20 cellular contexts compared by ENCODE assay signal in the genomic region with DNA sequence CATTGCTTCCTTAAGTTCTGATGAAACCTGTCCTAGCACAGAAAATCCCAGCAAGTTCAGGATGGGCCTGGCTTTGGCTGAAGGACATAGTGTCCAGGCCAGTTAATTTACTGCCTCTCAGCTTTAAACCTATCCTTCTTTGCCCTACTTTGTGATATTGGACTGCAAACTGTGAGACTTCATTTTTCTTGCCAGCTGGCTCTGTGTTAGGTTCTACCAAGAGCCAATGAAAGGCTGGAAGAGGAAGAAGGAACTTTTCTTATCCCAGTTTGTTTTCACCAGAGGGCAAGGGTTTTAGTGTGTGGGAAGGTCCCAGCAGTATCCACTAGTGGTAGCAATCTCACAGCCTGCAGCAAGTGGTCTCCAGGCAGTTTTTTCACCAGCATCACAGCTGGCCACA. TPM values are rescaled to one million over a fixed set of nuclear protein-coding genes. Genes with fewer than 3 reads are reported as not detected.
A peak's percentile ranks its signal among the peaks of the same experiment; 100 is the strongest.
DNase-seq lines count a peak whose midpoint lies in the region; ATAC-seq, FAIRE-seq and TF ChIP-seq lines count a peak whose summit lies in the region.
"Had no signal": no experiment of that assay in that cellular context is flagged by ENCODE, and none has a peak within 500 bp of the region (broad histone marks: within the 10 kb centered on the region; RNA-seq: fewer than 3 reads in every experiment).

No MANE protein-coding gene starts in this region.

- no peak for DNase-seq in activated CD8-positive, alpha-beta T cell treated with anti-CD3 and anti-CD28 coated beads, Interleukin-2, amount 10 ng/mL, durations not matched to agents 7 days and 5 days
- DNase-seq in activated CD8-positive, alpha-beta T cell treated with anti-CD3 and anti-CD28 coated beads for 36 hours = no peak
- DNase-seq in cerebellum (ENCODE audit: low spot score) = peak; percentile 20
- no peak for DNase-seq in lower lobe of right lung
- DNase-seq in superior temporal gyrus (ENCODE audit: extremely low spot score) = peak; percentile 48
- no peak for DNase-seq in effector memory CD4-positive, alpha-beta T cell
- no peak for DNase-seq in D721Med (ENCODE audit: insufficient read length, low spot score)
- DNase-seq in H7 = no peak
- DNase-seq: activated CD8-positive, alpha-beta memory T cell treated with anti-CD3 and anti-CD28 coated beads for 24 hours; activated naive CD4-positive, alpha-beta T cell treated with anti-CD3 and anti-CD28 coated beads, Interleukin-2, amount 50 U/mL, for 16 hours; GOT3; kidney; naive thymus-derived CD8-positive, alpha-beta T cell; NCI-H187; NCI-H526 treated with DMSO at 0.1 percent for 48 hours; T-helper 9 cell had no signal

- no peak for TF ChIP-seq CTCF in activated CD8-positive, alpha-beta T cell treated with anti-CD3 and anti-CD28 coated beads for 36 hours (IDR thresholded peaks at IDR 0.05)
- no peak for TF ChIP-seq CTCF in lower lobe of right lung (IDR thresholded peaks at IDR 0.05)
- TF ChIP-seq CTCF in D721Med (IDR thresholded peaks at IDR 0.05; ENCODE audit: insufficient read depth, missing control alignments) = no peak

- H3K9me3 ChIP-seq in lower lobe of right lung = no peaks in the 10 kb centered on the region
- no peaks in the 10 kb centered on the region for H3K9me3 ChIP-seq in effector memory CD4-positive, alpha-beta T cell (ENCODE audit: control insufficient read depth, low read length)

- intact Hi-C loops in activated CD8-positive, alpha-beta T cell treated with anti-CD3 and anti-CD28 coated beads for 36 hours (cut with micrococcal nuclease) = no loop called here
- intact Hi-C loops in lower lobe of right lung (cut with DNase I) = no loop called here

- H3K27ac ChIP-seq in lower lobe of right lung = no peak overlapping the region
- H3K27ac ChIP-seq in effector memory CD4-positive, alpha-beta T cell (ENCODE audit: insufficient read depth, low read length, poor library complexity, severe bottlenecking) = no peak overlapping the region
- H3K27ac ChIP-seq: 22Rv1, HL-60 had no signal

- CTCF ChIA-PET in activated CD8-positive, alpha-beta T cell treated with anti-CD3 and anti-CD28 coated beads, Interleukin-2, amount 10 ng/mL, durations not matched to agents 7 days and 5 days (lab: Charles Lee) = interaction anchor here (0.7 to 1.3 kb wide), 3 partner anchors 17 to 124 kb away, joined by 3 read pairs; no protein-coding TSS in a partner anchor
- CTCF ChIA-PET in activated CD8-positive, alpha-beta T cell treated with anti-CD3 and anti-CD28 coated beads for 36 hours (lab: Charles Lee) = no interaction called here

- no peak for FAIRE-seq in D721Med (lab: Jason Lieb, UNC)
- FAIRE-seq: GM18507, kidney had no signal

- POLR2A ChIA-PET in activated CD8-positive, alpha-beta T cell treated with anti-CD3 and anti-CD28 coated beads, Interleukin-2, amount 10 ng/mL, durations not matched to agents 7 days and 5 days (lab: Charles Lee) = no interaction called here
- POLR2A ChIA-PET in activated CD8-positive, alpha-beta T cell treated with anti-CD3 and anti-CD28 coated beads for 36 hours (lab: Charles Lee) = interaction anchor here (0.9 kb wide), 1 partner anchor 24 kb away, joined by 3 read pairs; no protein-coding TSS in a partner anchor

- peaks cover 6% of the 10 kb centered on the region for H3K4me1 ChIP-seq in lower lobe of right lung
- no peaks in the 10 kb centered on the region for H3K4me1 ChIP-seq in effector memory CD4-positive, alpha-beta T cell (ENCODE audit: control insufficient read depth, insufficient read depth, low read length, poor library complexity, severe bottlenecking)

- ATAC-seq in activated CD8-positive, alpha-beta T cell treated with anti-CD3 and anti-CD28 coated beads, Interleukin-2, amount 10 ng/mL, durations not matched to agents 7 days and 5 days = no peak
- ATAC-seq in activated CD8-positive, alpha-beta T cell treated with anti-CD3 and anti-CD28 coated beads for 36 hours = no peak
- peak; percentile 31 to 47 for ATAC-seq in lower lobe of right lung
- ATAC-seq: naive thymus-derived CD8-positive, alpha-beta T cell had no signal

- no peak overlapping the region for H3K4me3 ChIP-seq in lower lobe of right lung
- H3K4me3 ChIP-seq in effector memory CD4-positive, alpha-beta T cell (ENCODE audit: insufficient read depth, low read depth, low read length, poor library complexity, severe bottlenecking) = no peak overlapping the region
- H3K4me3 ChIP-seq in H7 (ENCODE audit: insufficient read depth, low read depth, low read length) = no peak overlapping the region

- H3K27me3 Mint-ChIP-seq in activated CD8-positive, alpha-beta T cell treated with anti-CD3 and anti-CD28 coated beads, Interleukin-2, amount 10 ng/mL, durations not matched to agents 7 days and 5 days (ENCODE audit: low read depth) = no peaks in the 10 kb centered on the region
- H3K27me3 Mint-ChIP-seq in activated CD8-positive, alpha-beta T cell treated with anti-CD3 and anti-CD28 coated beads for 36 hours = no peaks in the 10 kb centered on the region
- H3K27me3 Mint-ChIP-seq: naive thymus-derived CD8-positive, alpha-beta T cell; stimulated activated naive CD8-positive, alpha-beta T cell treated with anti-CD3 and anti-CD28 coated beads, Interleukin-15, Interleukin-2, amounts not matched to agents 100 ng/mL and 50 ng/mL, for 24 hours had no signal

- H3K27me3 ChIP-seq in lower lobe of right lung (ENCODE audit: low read depth) (no peaks in the 10 kb centered on the region), H7 (ENCODE audit: control insufficient read depth, insufficient read depth, low read length) (no peaks in the 10 kb centered on the region)
- H3K27me3 ChIP-seq in effector memory CD4-positive, alpha-beta T cell (replicated peaks; ENCODE audit: control insufficient read depth, insufficient read depth, low read length, poor library complexity, severe bottlenecking) = no peaks in the 10 kb centered on the region

- H3K27ac Mint-ChIP-seq in activated CD8-positive, alpha-beta T cell treated with anti-CD3 and anti-CD28 coated beads, Interleukin-2, amount 10 ng/mL, durations not matched to agents 7 days and 5 days = peak overlapping the region; percentile 25
- no peak overlapping the region for H3K27ac Mint-ChIP-seq in activated CD8-positive, alpha-beta T cell treated with anti-CD3 and anti-CD28 coated beads for 36 hours
- H3K27ac Mint-ChIP-seq: stimulated activated naive CD8-positive, alpha-beta T cell treated with anti-CD3 and anti-CD28 coated beads, Interleukin-15, Interleukin-2, amounts not matched to agents 100 ng/mL and 50 ng/mL, for 24 hours had no signal

- peaks cover 38% of the 10 kb centered on the region for H3K36me3 ChIP-seq in lower lobe of right lung
- H3K36me3 ChIP-seq in effector memory CD4-positive, alpha-beta T cell (ENCODE audit: control insufficient read depth, insufficient read depth, low read length) = peaks cover 7% of the 10 kb centered on the region
- peaks cover 4% of the 10 kb centered on the region; the same call in 1 of the 2 replicates for H3K36me3 ChIP-seq in H7 (replicated peaks; ENCODE audit: control insufficient read depth, insufficient read depth, low read length)

- peaks cover 43% of the 10 kb centered on the region for H3K4me1 Mint-ChIP-seq in activated CD8-positive, alpha-beta T cell treated with anti-CD3 and anti-CD28 coated beads, Interleukin-2, amount 10 ng/mL, durations not matched to agents 7 days and 5 days (ENCODE audit: low read depth)
- peaks cover 19% of the 10 kb centered on the region for H3K4me1 Mint-ChIP-seq in activated CD8-positive, alpha-beta T cell treated with anti-CD3 and anti-CD28 coated beads for 36 hours (ENCODE audit: low read depth)

- H3K9me3 Mint-ChIP-seq in activated CD8-positive, alpha-beta T cell treated with anti-CD3 and anti-CD28 coated beads, Interleukin-2, amount 10 ng/mL, durations not matched to agents 7 days and 5 days (ENCODE audit: insufficient read depth) = no peaks in the 10 kb centered on the region
- no peaks in the 10 kb centered on the region for H3K9me3 Mint-ChIP-seq in activated CD8-positive, alpha-beta T cell treated with anti-CD3 and anti-CD28 coated beads for 36 hours
- H3K9me3 Mint-ChIP-seq: naive thymus-derived CD8-positive, alpha-beta T cell; stimulated activated naive CD8-positive, alpha-beta T cell treated with anti-CD3 and anti-CD28 coated beads, Interleukin-15, Interleukin-2, amounts not matched to agents 100 ng/mL and 50 ng/mL, for 24 hours had no signal

- no peak overlapping the region for H3K4me3 Mint-ChIP-seq in activated CD8-positive, alpha-beta T cell treated with anti-CD3 and anti-CD28 coated beads, Interleukin-2, amount 10 ng/mL, durations not matched to agents 7 days and 5 days
- no peak overlapping the region for H3K4me3 Mint-ChIP-seq in activated CD8-positive, alpha-beta T cell treated with anti-CD3 and anti-CD28 coated beads for 36 hours
- H3K4me3 Mint-ChIP-seq: naive thymus-derived CD8-positive, alpha-beta T cell; stimulated activated naive CD8-positive, alpha-beta T cell treated with anti-CD3 and anti-CD28 coated beads, Interleukin-15, Interleukin-2, amounts not matched to agents 100 ng/mL and 50 ng/mL, for 24 hours had no signal

- H3K36me3 Mint-ChIP-seq in activated CD8-positive, alpha-beta T cell treated with anti-CD3 and anti-CD28 coated beads, Interleukin-2, amount 10 ng/mL, durations not matched to agents 7 days and 5 days (ENCODE audit: low read depth) = peaks cover 51% of the 10 kb centered on the region
- peaks cover 6% of the 10 kb centered on the region for H3K36me3 Mint-ChIP-seq in activated CD8-positive, alpha-beta T cell treated with anti-CD3 and anti-CD28 coated beads for 36 hours (ENCODE audit: low read depth)

RNA-seq across cellular contexts. Expression of gene DCUN1D1, which starts 18.2 kb away (rescaled TPM):
- total RNA-seq in activated CD8-positive, alpha-beta T cell treated with anti-CD3 and anti-CD28 coated beads, Interleukin-2, amount 10 ng/mL, durations not matched to agents 7 days and 5 days = 10 to 100 TPM; 80.8 to 84.5 TPM
- 10 to 100 TPM; 39.6 to 43.2 TPM for total RNA-seq in activated CD8-positive, alpha-beta T cell treated with anti-CD3 and anti-CD28 coated beads for 36 hours
- total RNA-seq in cerebellum (39.7 TPM), lower lobe of right lung (53.2 TPM)
- total RNA-seq in H7 (2014; rRNA removed; shearing (Covaris generic)) = 22.0 and 31.0 TPM in 2 replicates

Comparison
In these comparisons a context has a peak if more than half of its experiments do, and no peak if none do; other contexts are left out.
1. ATAC-seq: peak in lower lobe of right lung (2 of 2); none in activated CD8-positive, alpha-beta T cell treated with anti-CD3 and anti-CD28 coated beads, Interleukin-2, amount 10 ng/mL, durations not matched to agents 7 days and 5 days (single experiment) and activated CD8-positive, alpha-beta T cell treated with anti-CD3 and anti-CD28 coated beads for 36 hours (single experiment).
2. DNase-seq: peak in cerebellum (single experiment) and superior temporal gyrus (single experiment); none in activated CD8-positive, alpha-beta T cell treated with anti-CD3 and anti-CD28 coated beads, Interleukin-2, amount 10 ng/mL, durations not matched to agents 7 days and 5 days (single experiment), activated CD8-positive, alpha-beta T cell treated with anti-CD3 and anti-CD28 coated beads for 36 hours (single experiment), lower lobe of right lung (single experiment), effector memory CD4-positive, alpha-beta T cell (0 of 3), D721Med (single experiment) and H7 (single experiment).